35 cellular contexts compared by ENCODE assay signal in the genomic region with DNA sequence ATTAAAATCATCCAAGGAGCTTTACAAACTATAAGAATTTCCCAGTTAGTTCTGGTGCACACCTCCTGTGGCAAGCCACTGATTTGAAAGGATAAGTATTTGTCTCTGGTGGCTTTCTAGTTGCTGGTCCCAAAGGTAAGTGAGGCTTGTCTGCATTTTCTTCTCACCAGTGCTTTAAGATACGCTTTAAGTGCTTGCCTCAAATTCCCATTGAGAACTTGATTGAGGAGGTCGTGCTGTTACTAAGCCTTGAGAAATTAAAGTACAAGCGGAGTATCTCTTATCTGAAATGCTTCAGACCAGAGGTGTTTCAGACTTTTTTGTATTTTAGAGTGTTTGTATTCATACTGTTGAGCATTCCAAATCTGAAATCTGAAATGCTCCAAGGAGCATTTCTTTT.
"Had no signal": no experiment of that assay in that cellular context is flagged by ENCODE, and none has a peak within 500 bp of the region (broad histone marks: within the 10 kb centered on the region; RNA-seq: fewer than 3 reads in every experiment).

No MANE protein-coding gene starts in this region.

- H3K27ac Mint-ChIP-seq: activated CD4-positive, alpha-beta T cell treated with anti-CD3 and anti-CD28 coated beads, Interleukin-2, amount 10 ng/mL, durations not matched to agents 24 days and 14 days; activated CD8-positive, alpha-beta T cell treated with anti-CD3 and anti-CD28 coated beads, Interleukin-2, amount 10 ng/mL, durations not matched to agents 7 days and 5 days; activated naive CD4-positive, alpha-beta T cell treated with anti-CD3 and anti-CD28 coated beads for 36 hours; activated naive CD8-positive, alpha-beta T cell; activated naive CD8-positive, alpha-beta T cell treated with anti-CD3 and anti-CD28 coated beads, Interleukin-2, amount 50 U/mL, for 24 hours; activated T-helper 1 cell treated with anti-CD3 and anti-CD28 coated beads, Interleukin-12 subunit alpha, Interleukin-12 subunit beta, Interleukin-2, Interleukin-4 antibody, amounts not matched to agents 30 ng/mL and 10 ng/mL and 1 ng/mL, durations not matched to agents 14 hours and 24 hours and 36 hours; brain; T-helper 1 cell treated with Interleukin-12 subunit alpha and Interleukin-12 subunit beta and Interleukin-4 antibody, amounts not matched to agents 30 μg/mL and 1 μg/mL, for 36 hours; T-helper 2 cell treated with Interferon-gamma antibody and Interleukin-4, amounts not matched to agents 5 μg/mL and 100 μg/mL, for 36 hours had no signal

- DNase-seq: activated CD4-positive, alpha-beta T cell treated with anti-CD3 and anti-CD28 coated beads, Interleukin-2, amount 50 U/mL, for 4 hours; activated CD8-positive, alpha-beta memory T cell treated with anti-CD3 and anti-CD28 coated beads, Interleukin-2, amount 50 U/mL, for 4 hours; activated CD8-positive, alpha-beta T cell treated with anti-CD3 and anti-CD28 coated beads, Interleukin-2, amount 10 ng/mL, durations not matched to agents 7 days and 5 days; activated gamma-delta T cell treated with Interleukin-2 at 50 U/mL for 16 hours; activated naive CD4-positive, alpha-beta T cell treated with anti-CD3 and anti-CD28 coated beads for 36 hours; activated naive CD8-positive, alpha-beta T cell treated with anti-CD3 and anti-CD28 coated beads, Interleukin-2, amount 50 U/mL, for 24 hours; activated T-cell treated with anti-CD3 and anti-CD28 coated beads for 4 hours; activated T-cell treated with anti-CD3 and anti-CD28 coated beads, Interleukin-2, amount 50 U/mL, for 4 hours; anterior cingulate cortex; KG1; MM.1S; MV-4-11; NCI-H1092; NCI-H1436 treated with DMSO at 0.1 percent for 48 hours; NCI-H1694 treated with DMSO at 0.1 percent for 48 hours; NCI-H2029; NCI-H2171 treated with DMSO at 0.1 percent for 48 hours; NCI-H345; NCI-H524 treated with DMSO at 0.1 percent for 48 hours; NK-92 treated with Interleukin-12 subunit alpha and Interleukin-12 subunit beta, amount 100 ng/mL, for 24 hours; PC-3; Peyer's patch; RPMI8226; SHP77 treated with DMSO at 0.1 percent for 48 hours; SK-N-SH had no signal

- H3K4me3 ChIP-seq: Peyer's patch, SJSA1 had no signal

- H3K9me3 Mint-ChIP-seq: activated CD4-positive, alpha-beta T cell treated with anti-CD3 and anti-CD28 coated beads, Interleukin-2, amount 10 ng/mL, durations not matched to agents 24 days and 14 days; activated naive CD4-positive, alpha-beta T cell treated with anti-CD3 and anti-CD28 coated beads for 36 hours; activated naive CD8-positive, alpha-beta T cell treated with anti-CD3 and anti-CD28 coated beads, Interleukin-2, amount 50 U/mL, for 24 hours; activated T-cell treated with anti-CD3 and anti-CD28 coated beads, Interleukin-2, amount 50 U/mL, for 4 hours; activated T-helper 1 cell treated with anti-CD3 and anti-CD28 coated beads, Interleukin-12 subunit alpha, Interleukin-12 subunit beta, Interleukin-2, Interleukin-4 antibody, amounts not matched to agents 30 ng/mL and 10 ng/mL and 1 ng/mL, durations not matched to agents 14 hours and 24 hours and 36 hours; brain; central memory CD8-positive, alpha-beta T cell; T-helper 1 cell treated with Interleukin-12 subunit alpha and Interleukin-12 subunit beta and Interleukin-4 antibody, amounts not matched to agents 30 μg/mL and 1 μg/mL, for 36 hours; T-helper 2 cell treated with Interferon-gamma antibody and Interleukin-4, amounts not matched to agents 5 μg/mL and 100 μg/mL, for 36 hours had no signal

- H3K4me3 Mint-ChIP-seq: activated CD4-positive, alpha-beta T cell treated with anti-CD3 and anti-CD28 coated beads, Interleukin-2, amount 10 ng/mL, durations not matched to agents 24 days and 14 days; activated CD8-positive, alpha-beta T cell treated with anti-CD3 and anti-CD28 coated beads, Interleukin-2, amount 10 ng/mL, durations not matched to agents 7 days and 5 days; activated naive CD4-positive, alpha-beta T cell treated with anti-CD3 and anti-CD28 coated beads for 36 hours; activated naive CD8-positive, alpha-beta T cell; activated naive CD8-positive, alpha-beta T cell treated with anti-CD3 and anti-CD28 coated beads, Interleukin-2, amount 50 U/mL, for 24 hours; activated T-cell treated with anti-CD3 and anti-CD28 coated beads, Interleukin-2, amount 50 U/mL, for 4 hours; activated T-helper 1 cell treated with anti-CD3 and anti-CD28 coated beads, Interleukin-12 subunit alpha, Interleukin-12 subunit beta, Interleukin-2, Interleukin-4 antibody, amounts not matched to agents 30 ng/mL and 10 ng/mL and 1 ng/mL, durations not matched to agents 14 hours and 24 hours and 36 hours; brain; central memory CD8-positive, alpha-beta T cell; T-helper 1 cell treated with Interleukin-12 subunit alpha and Interleukin-12 subunit beta and Interleukin-4 antibody, amounts not matched to agents 30 μg/mL and 1 μg/mL, for 36 hours; T-helper 2 cell treated with Interferon-gamma antibody and Interleukin-4, amounts not matched to agents 5 μg/mL and 100 μg/mL, for 36 hours had no signal

- H3K4me1 Mint-ChIP-seq: activated CD4-positive, alpha-beta T cell treated with anti-CD3 and anti-CD28 coated beads, Interleukin-2, amount 10 ng/mL, durations not matched to agents 24 days and 14 days; activated naive CD8-positive, alpha-beta T cell treated with anti-CD3 and anti-CD28 coated beads, Interleukin-2, amount 50 U/mL, for 24 hours; brain; central memory CD8-positive, alpha-beta T cell had no signal

- FAIRE-seq: bronchial epithelial cell, TTC549 had no signal

- H3K27me3 ChIP-seq: Peyer's patch, SJSA1 had no signal

- H3K9me3 ChIP-seq: Peyer's patch, SJSA1, SK-N-SH had no signal

- H3K27ac ChIP-seq: Peyer's patch, SJSA1 had no signal

- ATAC-seq: activated CD8-positive, alpha-beta T cell treated with anti-CD3 and anti-CD28 coated beads, Interleukin-2, amount 10 ng/mL, durations not matched to agents 7 days and 5 days; activated naive CD8-positive, alpha-beta T cell treated with anti-CD3 and anti-CD28 coated beads, Interleukin-2, amount 50 U/mL, for 24 hours; activated T-cell treated with anti-CD3 and anti-CD28 coated beads, Interleukin-2, amount 50 U/mL, for 4 hours; PC-3 had no signal

- H3K27me3 Mint-ChIP-seq: activated CD4-positive, alpha-beta T cell treated with anti-CD3 and anti-CD28 coated beads, Interleukin-2, amount 10 ng/mL, durations not matched to agents 24 days and 14 days; activated naive CD8-positive, alpha-beta T cell; activated naive CD8-positive, alpha-beta T cell treated with anti-CD3 and anti-CD28 coated beads, Interleukin-2, amount 50 U/mL, for 24 hours; brain; central memory CD8-positive, alpha-beta T cell had no signal

- H3K4me1 ChIP-seq: Peyer's patch, SJSA1 had no signal
